ENCODE assay signal across 30 cellular contexts in the genomic region with DNA sequence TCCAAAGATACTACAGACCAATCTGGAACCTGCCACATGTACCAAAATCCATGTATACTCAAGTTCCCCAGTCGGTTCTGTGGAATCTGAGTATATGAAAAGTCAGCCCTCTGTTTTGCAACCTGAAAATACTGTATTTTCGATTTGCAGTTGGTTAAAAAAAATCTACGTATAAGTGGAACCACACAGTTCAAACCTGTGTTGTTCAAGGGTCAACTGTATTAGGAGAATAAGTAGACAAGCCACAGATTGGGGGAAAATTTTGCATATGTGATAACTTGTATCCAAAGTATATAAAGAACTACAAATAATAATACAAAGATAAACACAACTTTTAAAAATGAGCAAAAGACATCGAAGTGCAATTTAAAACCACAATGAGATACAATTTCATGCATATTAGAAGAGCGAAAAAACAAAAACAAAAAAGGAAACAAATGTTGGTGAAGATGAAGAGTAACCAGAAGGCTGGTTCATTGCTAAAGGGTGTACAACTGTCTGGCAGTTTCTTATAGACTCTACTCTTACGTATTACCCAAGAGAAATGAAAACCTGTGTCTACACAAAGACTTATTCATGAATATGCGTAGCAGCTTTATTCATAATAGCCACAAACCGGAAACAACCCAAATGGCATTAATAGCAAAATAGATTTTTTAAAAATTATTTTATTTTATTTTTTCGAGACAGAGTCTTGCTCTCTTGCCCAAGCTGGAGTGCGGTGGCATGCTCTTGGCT.
"Had no signal": no experiment of that assay in that cellular context is flagged by ENCODE, and none has a peak within 500 bp of the region (broad histone marks: within the 10 kb centered on the region; RNA-seq: fewer than 3 reads in every experiment).

No MANE protein-coding gene starts in this region.

- H3K4me1 ChIP-seq: esophagus muscularis mucosa, foreskin keratinocyte, gastroesophageal sphincter, testis, upper lobe of left lung had no signal

- ATAC-seq: foreskin keratinocyte; gastroesophageal sphincter; heart left ventricle; left cardiac atrium; left lung; natural killer cell treated with Interleukin-12 subunit alpha and Interleukin-12 subunit beta and Interleukin-15 and Interleukin-18, amount 100 ng/mL, for 72 hours; sciatic nerve had no signal

- H3K27ac ChIP-seq: coronary artery, esophagus muscularis mucosa, foreskin keratinocyte, gastroesophageal sphincter, heart left ventricle, hepatocyte, left lung, neutrophil, parathyroid adenoma, stomach, testis, tibial artery, upper lobe of left lung had no signal

- H3K4me3 ChIP-seq: coronary artery, esophagus muscularis mucosa, gastroesophageal sphincter, heart left ventricle, hepatocyte, left lung, mucosa of descending colon, smooth muscle cell, stomach, testis, tibial artery, upper lobe of left lung had no signal

- H3K9me3 Mint-ChIP-seq: naive B cell; natural killer cell treated with Interleukin-12 subunit alpha and Interleukin-12 subunit beta and Interleukin-15 and Interleukin-18, amount 100 ng/mL, for 72 hours had no signal

- H3K79me2 ChIP-seq: hepatocyte, parathyroid adenoma had no signal

- H3K27ac Mint-ChIP-seq: mesothelial cell of epicardium, naive B cell, progenitor cell of endocrine pancreas had no signal

- H3K27me3 Mint-ChIP-seq: naive B cell; natural killer cell treated with Interleukin-12 subunit alpha and Interleukin-12 subunit beta and Interleukin-15 and Interleukin-18, amount 100 ng/mL, for 72 hours; progenitor cell of endocrine pancreas had no signal

- H3K36me3 ChIP-seq: esophagus muscularis mucosa, gastroesophageal sphincter, heart left ventricle, left lung, neutrophil, stomach, tibial artery, upper lobe of left lung had no signal

- H3K9ac ChIP-seq: parathyroid adenoma had no signal

- H3K9me3 ChIP-seq: left lung, mucosa of descending colon, neutrophil, stomach, testis, upper lobe of left lung had no signal

- H2AFZ ChIP-seq: hepatocyte, parathyroid adenoma had no signal

- H3K27me3 ChIP-seq: esophagus muscularis mucosa, gastroesophageal sphincter, heart left ventricle, hepatocyte, left lung, neutrophil, stomach, testis, tibial artery, upper lobe of left lung had no signal

- H3K4me2 ChIP-seq: hepatocyte, smooth muscle cell had no signal

- H3K4me3 Mint-ChIP-seq: mesothelial cell of epicardium; natural killer cell treated with Interleukin-12 subunit alpha and Interleukin-12 subunit beta and Interleukin-15 and Interleukin-18, amount 100 ng/mL, for 72 hours; neural crest cell had no signal

- H3K36me3 Mint-ChIP-seq: mesothelial cell of epicardium; naive B cell; natural killer cell treated with Interleukin-12 subunit alpha and Interleukin-12 subunit beta and Interleukin-15 and Interleukin-18, amount 100 ng/mL, for 72 hours had no signal

- DNase-seq: effector memory CD4-positive, alpha-beta T cell; foreskin keratinocyte; heart left ventricle; left cardiac atrium; left lung; mesenchymal stem cell; naive B cell; stimulated activated CD4-positive, alpha-beta T cell treated with anti-CD3 and anti-CD28 coated beads, Interleukin-12 subunit alpha, Interleukin-12 subunit beta, amount 100 ng/mL, for 4 hours; stimulated activated CD4-positive, alpha-beta T cell treated with anti-CD3 and anti-CD28 coated beads, Interleukin-1b, Interleukin-23, amount 100 ng/mL, for 48 hours; stimulated activated CD4-positive, alpha-beta T cell treated with anti-CD3 and anti-CD28 coated beads, Interleukin-4, amount 100 ng/mL, for 1 hour; stimulated activated CD8-positive, alpha-beta memory T cell treated with anti-CD3 and anti-CD28 coated beads, Interleukin-4, amount 100 ng/mL, for 48 hours; stimulated activated naive CD4-positive, alpha-beta T cell treated with Interleukin-2 at 50 U/mL for 16 hours; stomach; substantia nigra; testis; tibial artery; upper lobe of left lung had no signal
